Comparison of ENCODE assay signal across 18 cellular contexts in genomic region chr1:32863516-32864245, GRCh38. TPM values are rescaled to one million over a fixed set of nuclear protein-coding genes. Genes with fewer than 3 reads are reported as not detected.
DNase-seq lines count a peak whose midpoint lies in the region; ATAC-seq and TF ChIP-seq lines count a peak whose summit lies in the region.
"Had no signal": no experiment of that assay in that cellular context is flagged by ENCODE, and none has a peak within 500 bp of the region (broad histone marks: within the 10 kb centered on the region; RNA-seq: fewer than 3 reads in every experiment).

No MANE protein-coding gene starts in this region.

- intact Hi-C loops in Right ventricle myocardium superior (cut with DNase I), result no loop called here
- intact Hi-C loops in right cardiac atrium (cut with DNase I), result no loop called here
- intact Hi-C loops in ascending aorta (cut with DNase I), result no loop called here

- no peak for TF ChIP-seq CTCF in ascending aorta (IDR thresholded peaks at IDR 0.05)
- TF ChIP-seq CTCF in foreskin keratinocyte (conservative IDR thresholded peaks at IDR 0.05), result no peak

- no peak overlapping the region for H3K4me3 ChIP-seq in right cardiac atrium (ENCODE audit: low read length)
- H3K4me3 ChIP-seq in ascending aorta, result no peak overlapping the region
- H3K4me3 ChIP-seq: A549; BLaER1 treated with 17β-estradiol and CSF1 and Interleukin-3, amounts not matched to agents 10 nM and 100 nM had no signal

- ATAC-seq in Right ventricle myocardium superior (ENCODE audit: poor library complexity) (peak; percentile 6), right cardiac atrium (no peak), foreskin keratinocyte (no peak)
- ATAC-seq: A549, HCT116, Panc1 had no signal

- H3K27me3 ChIP-seq in right cardiac atrium (ENCODE audit: control insufficient read depth, insufficient read depth) (no peaks in the 10 kb centered on the region), ascending aorta (no peaks in the 10 kb centered on the region), foreskin keratinocyte (no peaks in the 10 kb centered on the region)

- DNase-seq in Right ventricle myocardium superior (no peak), right cardiac atrium (no peak), ascending aorta (ENCODE audit: low spot score in 2 of 2) (peak in 1 of 2 donors; percentile 57), left kidney (ENCODE audit: low read depth, low spot score) (peak; percentile 16), foreskin keratinocyte (no peak), NOMO-1 (lab: John Stamatoyannopoulos, UW; ENCODE audit: unreplicated experiment in 2 of 2) (no peak), NAMALWA (ENCODE audit: low spot score) (no peak)
- DNase-seq: CD8-positive, alpha-beta memory T cell; DMS79; NCI-H1930; NCI-H2171; NCI-H446 treated with DMSO at 0.1 percent for 48 hours; NCI-H774 had no signal

- H3K4me1 ChIP-seq in right cardiac atrium (ENCODE audit: control insufficient read depth, insufficient read depth, low read length), result no peaks in the 10 kb centered on the region
- peaks cover 20 to 50% of the 10 kb centered on the region in 2 donors for H3K4me1 ChIP-seq in ascending aorta
- peaks cover 13% of the 10 kb centered on the region for H3K4me1 ChIP-seq in foreskin keratinocyte
- H3K4me1 ChIP-seq: A549 had no signal

- no peaks in the 10 kb centered on the region for H3K36me3 ChIP-seq in ascending aorta

- 90% methylated on average over 3 of the region's 3 CpGs for WGBS in right cardiac atrium

- H3K9me3 ChIP-seq in right cardiac atrium (ENCODE audit: control insufficient read depth, low read length), result no peaks in the 10 kb centered on the region
- H3K9me3 ChIP-seq in ascending aorta, result no peaks in the 10 kb centered on the region
- H3K9me3 ChIP-seq: A549; BLaER1 treated with 17β-estradiol and CSF1 and Interleukin-3, amounts not matched to agents 10 nM and 100 nM had no signal

- H3K27ac ChIP-seq in right cardiac atrium (ENCODE audit: low read length), result no peak overlapping the region
- H3K27ac ChIP-seq in ascending aorta, result peak overlapping the region; percentile 67 to 83
- peak overlapping the region; percentile 69 for H3K27ac ChIP-seq in temporal lobe (ENCODE audit: low read depth, low read length)
- H3K27ac ChIP-seq in foreskin keratinocyte, result no peak overlapping the region
- H3K27ac ChIP-seq: A549; BLaER1 treated with 17β-estradiol and CSF1 and Interleukin-3, amounts not matched to agents 10 nM and 100 nM had no signal

RNA-seq across cellular contexts. Expression of gene FNDC5, which starts 7.0 kb away (rescaled TPM):
- total RNA-seq in Right ventricle myocardium superior (139 TPM), right cardiac atrium (100 to 1,000 TPM in 3 of 4 donors, 10 to 100 TPM in 1; 94.5 to 151 (median 111) TPM), ascending aorta (8.9 TPM), temporal lobe (15.0 TPM), foreskin keratinocyte (not detected in 2 replicates)
- polyA plus RNA-seq in right cardiac atrium (106 TPM), foreskin keratinocyte (not detected in 2 replicates)
- total RNA-seq: CD8-positive, alpha-beta memory T cell had no signal

RNA-seq across cellular contexts. Expression of gene HPCA, which starts 22.6 kb away (rescaled TPM):
- not detected for total RNA-seq in Right ventricle myocardium superior
- total RNA-seq in right cardiac atrium, result not detected
- 0.07 TPM for polyA plus RNA-seq in right cardiac atrium
- total RNA-seq in ascending aorta, result not detected
- total RNA-seq in temporal lobe, result 42.0 TPM
- not detected in 2 replicates for total RNA-seq in foreskin keratinocyte
- polyA plus RNA-seq in foreskin keratinocyte, result not detected in 2 replicates
- total RNA-seq: CD8-positive, alpha-beta memory T cell had no signal
- polyA plus RNA-seq: CD8-positive, alpha-beta memory T cell had no signal

RNA-seq across cellular contexts. Expression of gene TMEM54, which starts 37.5 kb away (rescaled TPM):
- total RNA-seq in Right ventricle myocardium superior (10.5 TPM), right cardiac atrium (10 to 100 TPM in 1 of 4 donors, 1 to 10 TPM in 3; 7.8 to 11.6 (median 8.7) TPM), ascending aorta (60.9 TPM), temporal lobe (3.7 TPM), foreskin keratinocyte (73.2 and 90.0 TPM in 2 replicates)
- polyA plus RNA-seq in right cardiac atrium (9.9 TPM), foreskin keratinocyte (113 and 128 TPM in 2 replicates)
- polyA plus RNA-seq: CD8-positive, alpha-beta memory T cell had no signal

RNA-seq across cellular contexts. Expression of gene S100PBP, which starts 46.2 kb away (rescaled TPM):
- total RNA-seq in Right ventricle myocardium superior, result 12.7 TPM
- 10 to 100 TPM; 14.2 to 19.8 (median 15.4) TPM for total RNA-seq in right cardiac atrium
- 8.1 TPM for polyA plus RNA-seq in right cardiac atrium
- 1.6 TPM for total RNA-seq in ascending aorta
- 30.0 TPM for total RNA-seq in temporal lobe
- total RNA-seq in foreskin keratinocyte, result 27.6 and 28.6 TPM in 2 replicates
- polyA plus RNA-seq in foreskin keratinocyte, result 8.1 and 12.4 TPM in 2 replicates

RNA-seq across cellular contexts. Expression of gene YARS1, which starts 46.5 kb away (rescaled TPM):
- total RNA-seq in Right ventricle myocardium superior, result 34.1 TPM
- total RNA-seq in right cardiac atrium, result 10 to 100 TPM; 29.3 to 54.7 (median 36.4) TPM
- 20.8 TPM for polyA plus RNA-seq in right cardiac atrium
- 48.9 TPM for total RNA-seq in ascending aorta
- 39.1 TPM for total RNA-seq in temporal lobe
- 119 and 130 TPM in 2 replicates for total RNA-seq in foreskin keratinocyte
- polyA plus RNA-seq in foreskin keratinocyte, result 95.9 and 107 TPM in 2 replicates

Comparison
In these comparisons a context has a peak if more than half of its experiments do, and no peak if none do; other contexts are left out.
1. H3K27ac ChIP-seq: peak in ascending aorta (2 of 2) and temporal lobe (single experiment); none in right cardiac atrium (single experiment) and foreskin keratinocyte (single experiment).
2. RNA of gene HPCA, which starts 22.6 kb away (total RNA-seq): 42.0 TPM in temporal lobe (single experiment); not detected in Right ventricle myocardium superior (single experiment), not detected in right cardiac atrium, not detected in foreskin keratinocyte and not detected in ascending aorta (single experiment); every median in the first group is over 10 times any median in the second.